ENCODE assay signal across 25 cellular contexts in genomic region chr19:38093154-38093553, GRCh38.
"Had no signal": no experiment of that assay in that cellular context is flagged by ENCODE, and none has a peak within 500 bp of the region (broad histone marks: within the 10 kb centered on the region; RNA-seq: fewer than 3 reads in every experiment).

No MANE protein-coding gene starts in this region.

- H3K27ac Mint-ChIP-seq: activated CD4-positive, alpha-beta memory T cell treated with anti-CD3 and anti-CD28 coated beads, Interleukin-2, amount 10 ng/mL, durations not matched to agents 7 days and 5 days; activated naive CD8-positive, alpha-beta T cell; activated T-helper 17 cell treated with anti-CD3 and anti-CD28 coated beads, Interleukin-2, amount 50 U/mL, for 72 hours; stimulated activated naive CD8-positive, alpha-beta T cell treated with anti-CD3 and anti-CD28 coated beads, Interleukin-15, Interleukin-2, amounts not matched to agents 100 ng/mL and 50 ng/mL, for 24 hours had no signal

- H3K27me3 Mint-ChIP-seq: activated CD4-positive, alpha-beta memory T cell treated with anti-CD3 and anti-CD28 coated beads, Interleukin-2, amount 10 ng/mL, durations not matched to agents 7 days and 5 days; activated CD4-positive, alpha-beta T cell treated with anti-CD3 and anti-CD28 coated beads, Interleukin-2, amount 10 ng/mL, durations not matched to agents 7 days and 5 days; activated naive CD8-positive, alpha-beta T cell; activated T-helper 17 cell treated with anti-CD3 and anti-CD28 coated beads, Interleukin-2, amount 50 U/mL, for 72 hours; progenitor cell of endocrine pancreas; stimulated activated naive CD8-positive, alpha-beta T cell treated with anti-CD3 and anti-CD28 coated beads, Interleukin-15, Interleukin-2, amounts not matched to agents 100 ng/mL and 50 ng/mL, for 24 hours had no signal

- H2AFZ ChIP-seq: hepatocyte had no signal

- H3K4me3 ChIP-seq: colonic mucosa, esophagus squamous epithelium, hepatocyte, ovary, skin epidermis, thoracic aorta, upper lobe of left lung, vagina had no signal

- H3K9me3 ChIP-seq: colonic mucosa, esophagus squamous epithelium, ovary, thoracic aorta, upper lobe of left lung, vagina had no signal

- H3K4me1 ChIP-seq: colonic mucosa, vagina had no signal

- DNase-seq: activated CD4-positive, alpha-beta memory T cell treated with anti-CD3 and anti-CD28 coated beads, Interleukin-2, amount 10 ng/mL, durations not matched to agents 7 days and 5 days; activated CD4-positive, alpha-beta T cell treated with anti-CD3 and anti-CD28 coated beads for 1 hour; activated CD4-positive, alpha-beta T cell treated with anti-CD3 and anti-CD28 coated beads, Interleukin-2, amount 10 ng/mL, durations not matched to agents 7 days and 5 days; activated CD8-positive, alpha-beta memory T cell treated with anti-CD3 and anti-CD28 coated beads, Interleukin-2, amount 50 U/mL, for 48 hours; activated T-cell treated with anti-CD3 and anti-CD28 coated beads, Interleukin-2, amount 50 U/mL, for 4 hours; colonic mucosa; effector CD8-positive, alpha-beta T cell; esophagus squamous epithelium; glutamatergic neuron; islet precursor cell; nephron progenitor cell; ovary; stimulated activated CD4-positive, alpha-beta T cell treated with anti-CD3 and anti-CD28 coated beads, Interleukin-12 subunit alpha, Interleukin-12 subunit beta, amount 100 ng/mL, for 4 hours; stimulated activated CD4-positive, alpha-beta T cell treated with anti-CD3 and anti-CD28 coated beads, Interleukin-4, amount 100 ng/mL, for 1 hour had no signal

- H3K27ac ChIP-seq: colonic mucosa, epithelial cell of prostate, esophagus squamous epithelium, hepatocyte, ovary, skin epidermis, thoracic aorta, upper lobe of left lung, vagina had no signal

- H3K4me1 Mint-ChIP-seq: activated CD4-positive, alpha-beta memory T cell treated with anti-CD3 and anti-CD28 coated beads, Interleukin-2, amount 10 ng/mL, durations not matched to agents 7 days and 5 days had no signal

- H3K4me3 Mint-ChIP-seq: activated CD4-positive, alpha-beta memory T cell treated with anti-CD3 and anti-CD28 coated beads, Interleukin-2, amount 10 ng/mL, durations not matched to agents 7 days and 5 days; activated CD4-positive, alpha-beta T cell treated with anti-CD3 and anti-CD28 coated beads, Interleukin-2, amount 10 ng/mL, durations not matched to agents 7 days and 5 days; activated naive CD8-positive, alpha-beta T cell; activated T-cell treated with anti-CD3 and anti-CD28 coated beads, Interleukin-2, amount 50 U/mL, for 4 hours; activated T-helper 17 cell treated with anti-CD3 and anti-CD28 coated beads, Interleukin-2, amount 50 U/mL, for 72 hours; nephron progenitor cell; stimulated activated naive CD8-positive, alpha-beta T cell treated with anti-CD3 and anti-CD28 coated beads, Interleukin-15, Interleukin-2, amounts not matched to agents 100 ng/mL and 50 ng/mL, for 24 hours had no signal

- H3K4me2 ChIP-seq: hepatocyte had no signal

- H3K27me3 ChIP-seq: colonic mucosa, esophagus squamous epithelium, hepatocyte, ovary, upper lobe of left lung, vagina had no signal

- ATAC-seq: activated T-cell treated with anti-CD3 and anti-CD28 coated beads, Interleukin-2, amount 50 U/mL, for 4 hours; activated T-helper 17 cell treated with anti-CD3 and anti-CD28 coated beads, Interleukin-2, amount 50 U/mL, for 72 hours; sciatic nerve had no signal

- H3K36me3 ChIP-seq: ovary, thoracic aorta had no signal

- H3K9me3 Mint-ChIP-seq: activated CD4-positive, alpha-beta memory T cell treated with anti-CD3 and anti-CD28 coated beads, Interleukin-2, amount 10 ng/mL, durations not matched to agents 7 days and 5 days; activated CD4-positive, alpha-beta T cell treated with anti-CD3 and anti-CD28 coated beads, Interleukin-2, amount 10 ng/mL, durations not matched to agents 7 days and 5 days; activated T-cell treated with anti-CD3 and anti-CD28 coated beads, Interleukin-2, amount 50 U/mL, for 4 hours; activated T-helper 17 cell treated with anti-CD3 and anti-CD28 coated beads, Interleukin-2, amount 50 U/mL, for 72 hours; nephron progenitor cell; stimulated activated naive CD8-positive, alpha-beta T cell treated with anti-CD3 and anti-CD28 coated beads, Interleukin-15, Interleukin-2, amounts not matched to agents 100 ng/mL and 50 ng/mL, for 24 hours had no signal
